ENCODE assay signal across 16 cellular contexts in the genomic region with DNA sequence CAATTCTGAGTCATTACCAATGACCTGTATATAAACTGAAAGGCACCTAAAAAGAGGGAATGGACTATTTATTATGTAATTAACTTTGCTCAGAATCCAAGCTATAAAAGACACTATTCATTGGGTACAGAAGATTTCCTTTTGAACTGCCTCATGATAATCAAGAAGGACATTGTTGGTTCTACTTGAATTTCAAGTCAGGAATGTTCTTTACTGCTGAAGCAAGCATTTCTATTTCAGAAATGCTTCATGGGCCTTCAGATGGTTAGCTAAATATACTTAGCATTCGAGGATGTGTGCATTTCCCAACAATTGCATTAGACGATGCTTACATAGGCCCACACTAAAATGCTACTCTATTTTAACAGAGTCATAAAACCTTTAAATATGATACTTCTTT.
"Had no signal": no experiment of that assay in that cellular context is flagged by ENCODE, and none has a peak within 500 bp of the region (broad histone marks: within the 10 kb centered on the region; RNA-seq: fewer than 3 reads in every experiment).

No MANE protein-coding gene starts in this region.

- H3K27ac ChIP-seq: colonic mucosa, gastrocnemius medialis, neutrophil, thoracic aorta, transverse colon had no signal

- ATAC-seq: esophagus mucosa; gastrocnemius medialis; naive thymus-derived CD8-positive, alpha-beta T cell had no signal

- H3K4me3 ChIP-seq: colonic mucosa, gastrocnemius medialis, lung, mucosa of descending colon, smooth muscle cell, thoracic aorta, transverse colon had no signal

- H3K9me3 ChIP-seq: colonic mucosa, gastrocnemius medialis, mucosa of descending colon, neutrophil, thoracic aorta, transverse colon had no signal

- H3K36me3 ChIP-seq: colonic mucosa, gastrocnemius medialis, neutrophil, thoracic aorta, transverse colon had no signal

- DNase-seq: colonic mucosa; effector memory CD4-positive, alpha-beta T cell; gastrocnemius medialis; glutamatergic neuron; left ventricle myocardium superior; mesendoderm; mucosa of descending colon; naive thymus-derived CD8-positive, alpha-beta T cell; stimulated activated CD4-positive, alpha-beta T cell treated with anti-CD3 and anti-CD28 coated beads, Interleukin-2, amount 100 ng/mL, for 48 hours; stimulated activated naive CD4-positive, alpha-beta T cell treated with Interleukin-2 at 50 U/mL for 16 hours; transverse colon had no signal

- H3K4me1 ChIP-seq: colonic mucosa, transverse colon had no signal

- H3K27me3 ChIP-seq: colonic mucosa, gastrocnemius medialis, neutrophil, transverse colon had no signal
